In genomic region chr9:136693135-136693489, GRCh38 we compare ENCODE assay signal across 1 cellular context.
TF ChIP-seq lines count a peak whose summit lies in the region.

No MANE protein-coding gene starts in this region.

TF ChIP-seq in HepG2, 621 proteins besides CTCF, POLR2A, EP300 and RAD21:
- no peak for TF ChIP-seq ZNF776 (CRISPR knock-in tag; IDR thresholded peaks at IDR 0.05)
- 0 out of 4 replicates have a peak, but pooled peaks of 1 of the 2 experiments have one; percentile 1 for TF ChIP-seq HMGXB4 (CRISPR knock-in tag; IDR thresholded peaks at IDR 0.05; ENCODE audit: borderline replicate concordance in 1 of 2, low read depth in 1 of 2)
- TF ChIP-seq, protein P1, sequence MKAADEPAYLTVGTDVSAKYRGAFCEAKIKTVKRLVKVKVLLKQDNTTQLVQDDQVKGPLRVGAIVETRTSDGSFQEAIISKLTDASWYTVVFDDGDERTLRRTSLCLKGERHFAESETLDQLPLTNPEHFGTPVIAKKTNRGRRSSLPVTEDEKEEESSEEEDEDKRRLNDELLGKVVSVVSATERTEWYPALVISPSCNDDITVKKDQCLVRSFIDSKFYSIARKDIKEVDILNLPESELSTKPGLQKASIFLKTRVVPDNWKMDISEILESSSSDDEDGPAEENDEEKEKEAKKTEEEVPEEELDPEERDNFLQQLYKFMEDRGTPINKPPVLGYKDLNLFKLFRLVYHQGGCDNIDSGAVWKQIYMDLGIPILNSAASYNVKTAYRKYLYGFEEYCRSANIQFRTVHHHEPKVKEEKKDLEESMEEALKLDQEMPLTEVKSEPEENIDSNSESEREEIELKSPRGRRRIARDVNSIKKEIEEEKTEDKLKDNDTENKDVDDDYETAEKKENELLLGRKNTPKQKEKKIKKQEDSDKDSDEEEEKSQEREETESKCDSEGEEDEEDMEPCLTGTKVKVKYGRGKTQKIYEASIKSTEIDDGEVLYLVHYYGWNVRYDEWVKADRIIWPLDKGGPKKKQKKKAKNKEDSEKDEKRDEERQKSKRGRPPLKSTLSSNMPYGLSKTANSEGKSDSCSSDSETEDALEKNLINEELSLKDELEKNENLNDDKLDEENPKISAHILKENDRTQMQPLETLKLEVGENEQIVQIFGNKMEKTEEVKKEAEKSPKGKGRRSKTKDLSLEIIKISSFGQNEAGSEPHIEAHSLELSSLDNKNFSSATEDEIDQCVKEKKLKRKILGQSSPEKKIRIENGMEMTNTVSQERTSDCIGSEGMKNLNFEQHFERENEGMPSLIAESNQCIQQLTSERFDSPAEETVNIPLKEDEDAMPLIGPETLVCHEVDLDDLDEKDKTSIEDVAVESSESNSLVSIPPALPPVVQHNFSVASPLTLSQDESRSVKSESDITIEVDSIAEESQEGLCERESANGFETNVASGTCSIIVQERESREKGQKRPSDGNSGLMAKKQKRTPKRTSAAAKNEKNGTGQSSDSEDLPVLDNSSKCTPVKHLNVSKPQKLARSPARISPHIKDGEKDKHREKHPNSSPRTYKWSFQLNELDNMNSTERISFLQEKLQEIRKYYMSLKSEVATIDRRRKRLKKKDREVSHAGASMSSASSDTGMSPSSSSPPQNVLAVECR (CRISPR knock-in tag; IDR thresholded peaks at IDR 0.05; ENCODE audit: borderline replicate concordance), result 0 out of 2 replicates have a peak, but pooled peaks have one; percentile 19
